In genomic region chr9:109918359-109919163, GRCh38 we compare ENCODE assay signal across 9 cellular contexts.
DNase-seq lines count a peak whose midpoint lies in the region; ATAC-seq and TF ChIP-seq lines count a peak whose summit lies in the region.
"Had no signal": no experiment of that assay in that cellular context is flagged by ENCODE, and none has a peak within 500 bp of the region (broad histone marks: within the 10 kb centered on the region; RNA-seq: fewer than 3 reads in every experiment).

No MANE protein-coding gene starts in this region.

- no peak overlapping the region for H3K27ac ChIP-seq in DND-41 (ENCODE audit: low read length)

- no peaks in the 10 kb centered on the region for H3K9me3 Mint-ChIP-seq in naive B cell

- H3K4me3 ChIP-seq in DND-41 (ENCODE audit: low read depth in 1 of 2, low read length in 2 of 2) = no peak overlapping the region
- H3K4me3 ChIP-seq: skin epidermis had no signal

- no peaks in the 10 kb centered on the region for H4K20me1 ChIP-seq in DND-41 (ENCODE audit: insufficient read depth, low read length)

- H3K4me1 ChIP-seq in DND-41 (ENCODE audit: insufficient read depth, low read length) = peaks cover 10% of the 10 kb centered on the region

- no peaks in the 10 kb centered on the region for H3K27me3 Mint-ChIP-seq in naive B cell

- no peaks in the 10 kb centered on the region for H3K36me3 ChIP-seq in DND-41 (ENCODE audit: insufficient read depth, low read length)

- DNase-seq in DND-41 (no peak), naive B cell (peak; percentile 54), T1000 (lab: John Stamatoyannopoulos, UW) (no peak), NCI-H1048 (lab: John Stamatoyannopoulos, UW) (no peak)
- DNase-seq in effector CD4-positive, alpha-beta T cell = no peak

- TF ChIP-seq CTCF in DND-41 (IDR thresholded peaks at IDR 0.05; ENCODE audit: borderline replicate concordance, extremely low read depth, low read length, poor library complexity, severe bottlenecking) = no peak

- H3K4me2 ChIP-seq in DND-41 (ENCODE audit: insufficient read depth, low read length) = no peak overlapping the region

- no peaks in the 10 kb centered on the region for H3K36me3 Mint-ChIP-seq in naive B cell

- H3K27ac Mint-ChIP-seq in naive B cell = peak overlapping the region in 5 of 6 donors; percentile 63 to 96 (median 94)

- peaks cover 73 to 93% (median 77%) of the 10 kb centered on the region in 3 donors for H3K4me1 Mint-ChIP-seq in naive B cell

- no peaks in the 10 kb centered on the region for H3K9me3 ChIP-seq in DND-41 (ENCODE audit: insufficient read depth, low read length, severe bottlenecking)

- no peaks in the 10 kb centered on the region for H3K79me2 ChIP-seq in DND-41 (ENCODE audit: insufficient read depth, low read length)

- H3K9ac ChIP-seq in DND-41 (ENCODE audit: low read depth, low read length) = no peak overlapping the region

- no peaks in the 10 kb centered on the region for H3K27me3 ChIP-seq in DND-41 (ENCODE audit: insufficient read depth, low read length, poor library complexity)

- ATAC-seq in DND-41 (ENCODE audit: insufficient read depth, low read depth) (peak; percentile 35; the same call in 2 of the 3 replicates), GM21381 (IDR thresholded peaks at IDR 0.05; ENCODE audit: unreplicated experiment) (peak; percentile 59), HG03575 (IDR thresholded peaks at IDR 0.05; ENCODE audit: extremely low read depth, insufficient number of reproducible peaks, low FRiP score, unreplicated experiment) (peak; percentile 37), naive B cell (ENCODE audit: low read depth in 2 of 2) (peak; percentile 75 to 80)
- ATAC-seq in activated CD4-positive, CD25-positive, alpha-beta regulatory T cell treated with anti-CD3 and anti-CD28 coated beads, Interleukin-2, amount 50 U/mL, for 24 hours = peak; percentile 78 to 84

- peak overlapping the region; percentile 51 to 87 (median 77) for H3K4me3 Mint-ChIP-seq in naive B cell

- no peak overlapping the region for H2AFZ ChIP-seq in DND-41 (ENCODE audit: low read depth, low read length)
